7 cellular contexts compared by ENCODE assay signal in the genomic region with DNA sequence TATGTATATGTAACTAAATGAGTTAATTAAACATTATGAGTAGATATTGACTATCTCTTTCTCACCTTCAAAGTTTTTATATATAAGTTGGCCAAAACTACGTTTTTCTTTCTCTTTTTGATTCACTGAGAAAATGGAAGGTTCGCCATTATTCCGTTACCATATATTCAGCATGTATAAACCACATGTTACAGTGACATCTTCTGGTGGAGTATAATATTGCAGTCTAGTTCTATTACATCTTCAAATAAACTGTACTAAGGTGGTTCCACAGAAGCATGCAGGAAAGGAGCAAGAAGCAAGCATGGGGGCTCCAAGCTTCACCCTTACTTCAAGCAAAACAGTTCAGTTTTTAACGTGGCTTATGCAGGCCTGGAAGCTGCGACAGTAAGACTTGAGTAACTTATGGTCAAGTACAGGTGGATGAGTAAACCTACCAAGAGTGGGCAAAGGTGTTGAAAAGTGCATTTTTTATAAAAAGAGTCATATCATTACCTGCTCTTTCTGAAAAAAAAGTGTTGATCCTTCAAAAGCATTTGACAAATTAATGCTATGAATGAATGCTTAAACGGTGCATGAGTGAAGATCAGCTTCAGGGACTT.
DNase-seq lines count a peak whose midpoint lies in the region; FAIRE-seq and TF ChIP-seq lines count a peak whose summit lies in the region.

No MANE protein-coding gene starts in this region.

- H4K20me1 ChIP-seq in SK-N-SH (ENCODE audit: insufficient read depth) (no peaks in the 10 kb centered on the region), neural progenitor cell (ENCODE audit: low read depth) (no peaks in the 10 kb centered on the region)

- H3K27ac ChIP-seq in SK-N-SH (ENCODE audit: low read depth in 2 of 2, low read length in 1 of 2) (no peak overlapping the region), neural progenitor cell (no peak overlapping the region)

- no peaks in the 10 kb centered on the region for H3K9me3 Mint-ChIP-seq in neural progenitor cell

- no peak overlapping the region for H3K27ac Mint-ChIP-seq in neural progenitor cell

- no peaks in the 10 kb centered on the region for H3K79me2 ChIP-seq in SK-N-SH (ENCODE audit: insufficient read depth)
- H3K79me2 ChIP-seq in neural progenitor cell (ENCODE audit: low read depth) = no peaks in the 10 kb centered on the region

- H3K9me3 ChIP-seq in SK-N-SH (no peaks in the 10 kb centered on the region), neural progenitor cell (ENCODE audit: low read depth) (no peaks in the 10 kb centered on the region)

- H3K36me3 ChIP-seq in SK-N-SH (replicated peaks in 1 of 2; ENCODE audit: control insufficient read depth in 1 of 2, insufficient read depth in 2 of 2, low read length in 1 of 2) (no peaks in the 10 kb centered on the region), neural progenitor cell (no peaks in the 10 kb centered on the region)

- no peaks in the 10 kb centered on the region; the same call in 1 of the 2 replicates for H3K27me3 ChIP-seq in SK-N-SH (ENCODE audit: insufficient read depth)
- H3K27me3 ChIP-seq in neural progenitor cell = no peaks in the 10 kb centered on the region

- TF ChIP-seq EP300 in SK-N-SH (IDR thresholded peaks at IDR 0.05; ENCODE audit: borderline replicate concordance in 1 of 2, low read depth in 1 of 2, low read length in 1 of 2) = no peak

- TF ChIP-seq CTCF in GM10248 (IDR thresholded peaks at IDR 0.05; ENCODE audit: control extremely low read depth, extremely low read depth, low read depth, missing control alignments) (peak; percentile 67), SK-N-SH (IDR thresholded peaks at IDR 0.05) (peak; percentile 78), neural progenitor cell (IDR thresholded peaks at IDR 0.05) (peak; percentile 82)

- peak; percentile 89 for FAIRE-seq in H54 (lab: Jason Lieb, UNC)

- CTCF ChIA-PET in GM10248 (lab: Yijun Ruan, JAX) (interaction anchor here (1.5 to 1.7 kb wide), 3 partner anchors 11 to 19 kb away, joined by 4 to 6 read pairs (median 6); no protein-coding TSS in a partner anchor), SK-N-SH (lab: Yijun Ruan, JAX) (interaction anchor here (0.8 to 2.3 kb wide), 14 partner anchors 9 to 1113 kb away, joined by 3 to 10 read pairs (median 4); no protein-coding TSS in a partner anchor)

- no peaks in the 10 kb centered on the region for H3K4me1 Mint-ChIP-seq in neural progenitor cell

- 4% methylated on average over 6 of the region's 6 CpGs for WGBS in SK-N-SH (ENCODE audit: low lambda C conversion rate)

- H3K4me2 ChIP-seq in SK-N-SH (no peak overlapping the region), neural progenitor cell (no peak overlapping the region)

- H3K9ac ChIP-seq in SK-N-SH (no peak overlapping the region), neural progenitor cell (no peak overlapping the region)

- no peak for TF ChIP-seq POLR2A in H54 (IDR thresholded peaks at IDR 0.05; ENCODE audit: low read depth, low read length)

- peak overlapping the region in 1 of 2 experiments; percentile 20; a peak in 1 of 4 replicates for H3K4me3 ChIP-seq in SK-N-SH (ENCODE audit: low read depth in 2 of 2, low read length in 1 of 2)
- H3K4me3 ChIP-seq in neural progenitor cell = no peak overlapping the region

- H2AFZ ChIP-seq in SK-N-SH (ENCODE audit: low read depth) (no peak overlapping the region), neural progenitor cell (replicated peaks) (no peak overlapping the region)

- H3K36me3 Mint-ChIP-seq in neural progenitor cell = no peaks in the 10 kb centered on the region

- TF ChIP-seq RAD21 in SK-N-SH (IDR thresholded peaks at IDR 0.05; ENCODE audit: low read length) = peak; percentile 90

- H3K9me2 ChIP-seq in SK-N-SH = no peaks in the 10 kb centered on the region

- POLR2A ChIA-PET in GM10248 (lab: Yijun Ruan, JAX) = no interaction called here
- POLR2A ChIA-PET in SK-N-SH (lab: Yijun Ruan, JAX) = no interaction called here

- H3F3A ChIP-seq in SK-N-SH (replicated peaks; ENCODE audit: insufficient read depth) = no peaks in the 10 kb centered on the region
- no peaks in the 10 kb centered on the region for H3F3A ChIP-seq in neural progenitor cell (ENCODE audit: low read depth)

- H3K4me3 Mint-ChIP-seq in neural progenitor cell = no peak overlapping the region

- no peaks in the 10 kb centered on the region for H3K4me1 ChIP-seq in SK-N-SH (ENCODE audit: control insufficient read depth in 1 of 2, insufficient read depth in 2 of 2, low read depth in 1 of 2, low read length in 1 of 2)
- no peaks in the 10 kb centered on the region for H3K4me1 ChIP-seq in neural progenitor cell

- no peaks in the 10 kb centered on the region for H3K27me3 Mint-ChIP-seq in neural progenitor cell (ENCODE audit: insufficient read depth, low read depth)

- DNase-seq in GM10248 (ENCODE audit: extremely low spot score) = peak; percentile 56
- peak; percentile 43 for DNase-seq in H54 (ENCODE audit: insufficient read length, low spot score)
- peak; percentile 65 for DNase-seq in MV-4-11 (lab: John Stamatoyannopoulos, UW)
- peak; percentile 60 for DNase-seq in SK-N-SH
- DNase-seq in fibroblast of gingiva (ENCODE audit: low read depth) = peak; percentile 58
- peak; percentile 72 for DNase-seq in neural progenitor cell (ENCODE audit: low spot score)
- no peak for DNase-seq in activated CD4-positive, alpha-beta T cell treated with anti-CD3 and anti-CD28 coated beads for 1 hour

TF ChIP-seq in SK-N-SH, 30 proteins besides CTCF, POLR2A, EP300 and RAD21:
- TF ChIP-seq, protein P1, sequence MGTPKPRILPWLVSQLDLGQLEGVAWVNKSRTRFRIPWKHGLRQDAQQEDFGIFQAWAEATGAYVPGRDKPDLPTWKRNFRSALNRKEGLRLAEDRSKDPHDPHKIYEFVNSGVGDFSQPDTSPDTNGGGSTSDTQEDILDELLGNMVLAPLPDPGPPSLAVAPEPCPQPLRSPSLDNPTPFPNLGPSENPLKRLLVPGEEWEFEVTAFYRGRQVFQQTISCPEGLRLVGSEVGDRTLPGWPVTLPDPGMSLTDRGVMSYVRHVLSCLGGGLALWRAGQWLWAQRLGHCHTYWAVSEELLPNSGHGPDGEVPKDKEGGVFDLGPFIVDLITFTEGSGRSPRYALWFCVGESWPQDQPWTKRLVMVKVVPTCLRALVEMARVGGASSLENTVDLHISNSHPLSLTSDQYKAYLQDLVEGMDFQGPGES (IDR thresholded peaks at IDR 0.05; ENCODE audit: low read depth, low read length) = no peak
- TF ChIP-seq YY1 (IDR thresholded peaks at IDR 0.05; ENCODE audit: low read depth) (peak; percentile 66; the same call in 1 of the 2 replicates), EZH2phosphoT487 (IDR thresholded peaks at IDR 0.05; ENCODE audit: borderline replicate concordance, low read depth) (no peak), SMC3 (IDR thresholded peaks at IDR 0.05; ENCODE audit: low read depth, low read length) (peak; percentile 55; the same call in 1 of the 2 replicates)
